30 cellular contexts compared by ENCODE assay signal in genomic region chr1:14440166-14440565, GRCh38.
"Had no signal": no experiment of that assay in that cellular context is flagged by ENCODE, and none has a peak within 500 bp of the region (broad histone marks: within the 10 kb centered on the region; RNA-seq: fewer than 3 reads in every experiment).

No MANE protein-coding gene starts in this region.

- H2AFZ ChIP-seq: neural progenitor cell had no signal

- H3K4me2 ChIP-seq: neural progenitor cell, smooth muscle cell had no signal

- H3K9me3 Mint-ChIP-seq: natural killer cell; nephron; neural progenitor cell; stimulated activated memory B cell treated with anti-CD40 and anti-IgM and Interleukin-4, amounts not matched to agents 10 μg/mL and 1 μg/mL and 100 μg/mL, for 72 hours; stimulated activated naive CD8-positive, alpha-beta T cell treated with anti-CD3 and anti-CD28 coated beads, Interleukin-15, amount 100 ng/mL, for 72 hours had no signal

- H3K27ac Mint-ChIP-seq: naive thymus-derived CD4-positive, alpha-beta T cell; natural killer cell; nephron; stimulated activated memory B cell treated with anti-CD40 and anti-IgM and Interleukin-4, amounts not matched to agents 10 μg/mL and 1 μg/mL and 100 μg/mL, for 72 hours; stimulated activated naive CD8-positive, alpha-beta T cell treated with anti-CD3 and anti-CD28 coated beads, Interleukin-15, amount 100 ng/mL, for 72 hours; type B pancreatic cell had no signal

- H3K36me3 Mint-ChIP-seq: naive thymus-derived CD4-positive, alpha-beta T cell; natural killer cell; stimulated activated memory B cell treated with anti-CD40 and anti-IgM and Interleukin-4, amounts not matched to agents 10 μg/mL and 1 μg/mL and 100 μg/mL, for 72 hours; type B pancreatic cell had no signal

- H3K9ac ChIP-seq: neural progenitor cell had no signal

- H3K27me3 ChIP-seq: neural progenitor cell, pancreas, right lobe of liver, sigmoid colon, suprapubic skin, testis, transverse colon, upper lobe of right lung, uterus had no signal

- H3K4me1 Mint-ChIP-seq: naive thymus-derived CD4-positive, alpha-beta T cell; natural killer cell; stimulated activated memory B cell treated with anti-CD40 and anti-IgM and Interleukin-4, amounts not matched to agents 10 μg/mL and 1 μg/mL and 100 μg/mL, for 72 hours; stimulated activated naive CD8-positive, alpha-beta T cell treated with anti-CD3 and anti-CD28 coated beads, Interleukin-15, amount 100 ng/mL, for 72 hours had no signal

- H3K36me3 ChIP-seq: neural progenitor cell, pancreas, prostate gland, right lobe of liver, sigmoid colon, spleen, suprapubic skin, tibial artery, transverse colon, upper lobe of right lung, uterus had no signal

- ATAC-seq: naive thymus-derived CD4-positive, alpha-beta T cell; natural killer cell; pancreas; right cardiac atrium; right lobe of liver; stimulated activated memory B cell treated with anti-CD40 and anti-IgM and Interleukin-4, amounts not matched to agents 10 μg/mL and 1 μg/mL and 100 μg/mL, for 72 hours; stimulated activated naive CD8-positive, alpha-beta T cell treated with anti-CD3 and anti-CD28 coated beads, Interleukin-15, amount 100 ng/mL, for 72 hours; stimulated activated naive CD8-positive, alpha-beta T cell treated with anti-CD3 and anti-CD28 coated beads, Interleukin-15, Interleukin-2, amounts not matched to agents 100 U/mL and 50 U/mL, for 24 hours; upper lobe of right lung had no signal

- H3K9me3 ChIP-seq: pancreas, prostate gland, right lobe of liver, sigmoid colon, spleen, suprapubic skin, testis, tibial artery, transverse colon, upper lobe of right lung, uterus had no signal

- H3K27me3 Mint-ChIP-seq: stimulated activated memory B cell treated with anti-CD40 and anti-IgM and Interleukin-4, amounts not matched to agents 10 μg/mL and 1 μg/mL and 100 μg/mL, for 72 hours; stimulated activated naive CD8-positive, alpha-beta T cell treated with anti-CD3 and anti-CD28 coated beads, Interleukin-15, amount 100 ng/mL, for 72 hours had no signal

- H3K4me1 ChIP-seq: pancreas, prostate gland, right lobe of liver, sigmoid colon, spleen, suprapubic skin, testis, tibial artery, transverse colon, upper lobe of right lung, uterus had no signal

- H3K27ac ChIP-seq: neural progenitor cell, pancreas, prostate gland, right lobe of liver, sigmoid colon, spleen, suprapubic skin, testis, tibial artery, transverse colon, upper lobe of right lung, uterus had no signal

- DNase-seq: naive thymus-derived CD4-positive, alpha-beta T cell; natural killer cell; occipital lobe; pancreas; right cardiac atrium; right lobe of liver; sigmoid colon; spleen; stimulated activated CD4-positive, alpha-beta T cell treated with anti-CD3 and anti-CD28 coated beads, Interleukin-12 subunit alpha, Interleukin-12 subunit beta, amount 100 ng/mL, for 4 hours; stimulated activated CD4-positive, alpha-beta T cell treated with anti-CD3 and anti-CD28 coated beads, Interleukin-1b, Interleukin-23, amount 100 ng/mL, for 48 hours; stimulated activated CD4-positive, alpha-beta T cell treated with anti-CD3 and anti-CD28 coated beads, Interleukin-4, amount 100 ng/mL, for 1 hour; stimulated activated CD4-positive, alpha-beta T cell treated with anti-CD3 and anti-CD28 coated beads, Interleukin-4, amount 100 ng/mL, for 4 hours; stimulated activated CD8-positive, alpha-beta memory T cell treated with anti-CD3 and anti-CD28 coated beads, Interleukin-4, amount 100 ng/mL, for 48 hours; stimulated activated naive CD4-positive, alpha-beta T cell; stimulated activated naive CD8-positive, alpha-beta T cell treated with anti-CD3 and anti-CD28 coated beads, Interleukin-15, amount 100 ng/mL, for 72 hours; stimulated activated naive CD8-positive, alpha-beta T cell treated with anti-CD3 and anti-CD28 coated beads, Interleukin-15, Interleukin-2, amounts not matched to agents 100 U/mL and 50 U/mL, for 24 hours; substantia nigra; testis; tibial artery; transverse colon; upper lobe of right lung; uterus had no signal

- H3K4me3 Mint-ChIP-seq: naive thymus-derived CD4-positive, alpha-beta T cell; natural killer cell; nephron; neural progenitor cell; stimulated activated memory B cell treated with anti-CD40 and anti-IgM and Interleukin-4, amounts not matched to agents 10 μg/mL and 1 μg/mL and 100 μg/mL, for 72 hours; stimulated activated naive CD8-positive, alpha-beta T cell treated with anti-CD3 and anti-CD28 coated beads, Interleukin-15, amount 100 ng/mL, for 72 hours; type B pancreatic cell had no signal

- H3K4me3 ChIP-seq: neural progenitor cell, pancreas, prostate gland, right lobe of liver, sigmoid colon, skin epidermis, smooth muscle cell, spleen, suprapubic skin, testis, tibial artery, transverse colon, upper lobe of right lung, uterus had no signal
